9 cellular contexts compared by ENCODE assay signal in genomic region chr13:101289764-101290163, GRCh38.
A peak's percentile ranks its signal among the peaks of the same experiment; 100 is the strongest.
DNase-seq lines count a peak whose midpoint lies in the region; ATAC-seq lines count a peak whose summit lies in the region.
"Had no signal": no experiment of that assay in that cellular context is flagged by ENCODE, and none has a peak within 500 bp of the region (broad histone marks: within the 10 kb centered on the region; RNA-seq: fewer than 3 reads in every experiment).

No MANE protein-coding gene starts in this region.

- in situ Hi-C loops in KBM-7 (cut with MboI; ENCODE audit: low pct_unique_long_range_greater_than_20kb, low sequenced_read_pairs), result no loop called here

- DNase-seq in NCI-H2196 (lab: John Stamatoyannopoulos, UW; ENCODE audit: unreplicated experiment) (peak; percentile 4), dermis blood vessel endothelial cell (peak; percentile 40), pons (ENCODE audit: low spot score) (peak; percentile 26), cerebellum (ENCODE audit: low spot score) (no peak), germinal center (ENCODE audit: low spot score) (no peak), KBM-7 (no peak)

- ATAC-seq in HG02870 (IDR thresholded peaks at IDR 0.05; ENCODE audit: unreplicated experiment) (peak; percentile 51), GM21447 (IDR thresholded peaks at IDR 0.05; ENCODE audit: unreplicated experiment) (no peak)
- ATAC-seq: HCT116 had no signal

Comparison
In these comparisons a context has a peak if more than half of its experiments do, and no peak if none do; other contexts are left out.
1. DNase-seq: peak in NCI-H2196 (single experiment), dermis blood vessel endothelial cell (single experiment) and pons (single experiment); none in cerebellum (single experiment), germinal center (single experiment) and KBM-7 (single experiment).